20 cellular contexts compared by ENCODE assay signal in the genomic region with DNA sequence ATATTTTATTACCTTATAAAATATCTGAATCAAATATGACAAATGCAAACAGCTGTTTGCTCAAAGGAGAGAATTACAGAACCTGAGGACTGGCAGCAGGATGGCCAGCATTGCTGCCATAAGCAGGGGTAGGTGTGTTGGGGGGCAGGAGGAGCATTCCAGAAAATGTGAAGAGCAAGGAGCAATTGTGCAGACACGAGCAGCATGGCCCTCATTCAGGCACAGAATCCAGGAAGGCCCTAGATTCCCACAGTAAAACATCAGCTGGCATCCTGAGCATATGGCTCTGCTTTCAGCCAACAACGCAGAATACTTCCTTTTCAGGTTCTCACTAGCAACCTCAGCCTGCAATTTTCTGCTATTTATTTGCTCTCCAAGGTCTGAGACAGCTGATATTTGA.
"Had no signal": no experiment of that assay in that cellular context is flagged by ENCODE, and none has a peak within 500 bp of the region (broad histone marks: within the 10 kb centered on the region; RNA-seq: fewer than 3 reads in every experiment).

No MANE protein-coding gene starts in this region.

- H3K27me3 Mint-ChIP-seq: activated B cell treated with CpG ODN at 0.5 μM for 24 hours; stimulated activated naive CD8-positive, alpha-beta T cell treated with anti-CD3 and anti-CD28 coated beads, Interleukin-15, amount 100 ng/mL, for 72 hours had no signal

- DNase-seq: activated B cell treated with CpG ODN at 0.5 μM for 24 hours; activated CD4-positive, alpha-beta T cell treated with anti-CD3 and anti-CD28 coated beads for 36 hours; activated CD4-positive, alpha-beta T cell treated with anti-CD3 and anti-CD28 coated beads, Interleukin-2, amount 50 U/mL, for 4 hours; activated CD8-positive, alpha-beta memory T cell treated with anti-CD3 and anti-CD28 coated beads for 24 hours; activated CD8-positive, alpha-beta memory T cell treated with anti-CD3 and anti-CD28 coated beads, Interleukin-2, amount 50 U/mL, for 4 hours; activated naive CD4-positive, alpha-beta T cell; activated T-cell treated with anti-CD3 and anti-CD28 coated beads, Interleukin-2, amount 50 U/mL, for 4 hours; central memory CD4-positive, alpha-beta T cell; colonic mucosa; dorsolateral prefrontal cortex; esophagus squamous epithelium; heart left ventricle; small intestine; stimulated activated CD4-positive, alpha-beta T cell treated with anti-CD3 and anti-CD28 coated beads, Interleukin-2, amount 100 ng/mL, for 24 hours; stimulated activated naive CD8-positive, alpha-beta T cell treated with anti-CD3 and anti-CD28 coated beads, Interleukin-15, amount 100 ng/mL, for 72 hours; tibial artery had no signal

- H3K36me3 Mint-ChIP-seq: activated naive CD8-positive, alpha-beta T cell; stimulated activated effector memory CD8-positive, alpha-beta T cell treated with anti-CD3 and anti-CD28 coated beads, Interleukin-12 subunit alpha, Interleukin-12 subunit beta, amount 100 ng/mL, for 72 hours had no signal

- H3K27ac Mint-ChIP-seq: activated B cell treated with CpG ODN at 0.5 μM for 24 hours; activated CD4-positive, alpha-beta T cell treated with anti-CD3 and anti-CD28 coated beads for 36 hours; activated naive CD8-positive, alpha-beta T cell; activated T-helper 2 cell treated with anti-CD3 and anti-CD28 coated beads, Interferon-gamma antibody, Interleukin-2, Interleukin-4, amounts not matched to agents 10 μg/mL and 5 μg/mL and 100 μg/mL, durations not matched to agents 14 hours and 24 hours and 36 hours; nephron; stimulated activated effector memory CD8-positive, alpha-beta T cell treated with anti-CD3 and anti-CD28 coated beads, Interleukin-12 subunit alpha, Interleukin-12 subunit beta, amount 100 ng/mL, for 72 hours; stimulated activated naive CD8-positive, alpha-beta T cell treated with anti-CD3 and anti-CD28 coated beads, Interleukin-15, amount 100 ng/mL, for 72 hours had no signal

- H3K9me3 Mint-ChIP-seq: activated B cell treated with CpG ODN at 0.5 μM for 24 hours; activated T-cell treated with anti-CD3 and anti-CD28 coated beads, Interleukin-2, amount 50 U/mL, for 4 hours; activated T-helper 2 cell treated with anti-CD3 and anti-CD28 coated beads, Interferon-gamma antibody, Interleukin-2, Interleukin-4, amounts not matched to agents 10 μg/mL and 5 μg/mL and 100 μg/mL, durations not matched to agents 14 hours and 24 hours and 36 hours; nephron; stimulated activated effector memory CD8-positive, alpha-beta T cell treated with anti-CD3 and anti-CD28 coated beads, Interleukin-12 subunit alpha, Interleukin-12 subunit beta, amount 100 ng/mL, for 72 hours; stimulated activated naive CD8-positive, alpha-beta T cell treated with anti-CD3 and anti-CD28 coated beads, Interleukin-15, amount 100 ng/mL, for 72 hours had no signal

- H3K4me1 Mint-ChIP-seq: activated B cell treated with CpG ODN at 0.5 μM for 24 hours; activated CD4-positive, alpha-beta T cell treated with anti-CD3 and anti-CD28 coated beads for 36 hours; nephron; stimulated activated effector memory CD8-positive, alpha-beta T cell treated with anti-CD3 and anti-CD28 coated beads, Interleukin-12 subunit alpha, Interleukin-12 subunit beta, amount 100 ng/mL, for 72 hours; stimulated activated naive CD8-positive, alpha-beta T cell treated with anti-CD3 and anti-CD28 coated beads, Interleukin-15, amount 100 ng/mL, for 72 hours had no signal

- H3K4me3 Mint-ChIP-seq: activated B cell treated with CpG ODN at 0.5 μM for 24 hours; activated CD4-positive, alpha-beta T cell treated with anti-CD3 and anti-CD28 coated beads for 36 hours; activated naive CD8-positive, alpha-beta T cell; activated T-cell treated with anti-CD3 and anti-CD28 coated beads, Interleukin-2, amount 50 U/mL, for 4 hours; nephron; stimulated activated effector memory CD8-positive, alpha-beta T cell treated with anti-CD3 and anti-CD28 coated beads, Interleukin-12 subunit alpha, Interleukin-12 subunit beta, amount 100 ng/mL, for 72 hours; stimulated activated naive CD8-positive, alpha-beta T cell treated with anti-CD3 and anti-CD28 coated beads, Interleukin-15, amount 100 ng/mL, for 72 hours had no signal
